ENCODE assay signal across 8 cellular contexts in the genomic region with DNA sequence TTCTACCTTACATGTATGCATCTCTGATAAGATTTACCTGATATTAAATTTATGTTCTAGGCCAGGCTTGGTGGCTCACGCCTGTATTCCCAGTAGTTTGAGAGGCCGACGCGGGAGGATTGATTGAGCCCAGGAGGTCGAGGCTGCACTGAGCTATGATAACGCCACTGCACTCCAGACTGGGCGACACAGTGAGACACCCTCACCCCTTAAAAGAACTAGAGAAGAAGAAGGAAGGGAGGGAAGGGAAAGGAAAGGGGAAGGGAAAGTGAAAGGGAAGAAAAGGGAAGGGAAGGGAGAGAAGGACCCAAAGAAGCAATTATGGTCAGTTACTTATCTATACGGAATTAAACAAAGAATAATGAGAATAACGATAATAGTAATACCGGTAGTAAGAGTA. TPM values are rescaled to one million over a fixed set of nuclear protein-coding genes. Genes with fewer than 3 reads are reported as not detected.
A peak's percentile ranks its signal among the peaks of the same experiment; 100 is the strongest.
DNase-seq lines count a peak whose midpoint lies in the region; ATAC-seq, FAIRE-seq and TF ChIP-seq lines count a peak whose summit lies in the region.

No MANE protein-coding gene starts in this region.

- FAIRE-seq in keratinocyte (lab: Jason Lieb, UNC): no peak

- CTCF ChIA-PET in SK-N-SH (lab: Yijun Ruan, JAX): interaction anchor here (1.2 kb wide), 1 partner anchor 11 kb away, joined by 7 read pairs; no protein-coding TSS in a partner anchor

- POLR2A ChIA-PET in SK-N-SH (lab: Yijun Ruan, JAX): interaction anchor here (1.3 kb wide), 1 partner anchor 24 kb away, joined by 4 read pairs; no protein-coding TSS in a partner anchor

- H3K79me2 ChIP-seq in SK-N-SH (ENCODE audit: insufficient read depth) (peaks cover 28% of the 10 kb centered on the region), keratinocyte (ENCODE audit: control insufficient read depth, insufficient read depth, low read length) (peaks cover 8% of the 10 kb centered on the region)

- H4K20me1 ChIP-seq in SK-N-SH (ENCODE audit: insufficient read depth): no peaks in the 10 kb centered on the region
- no peaks in the 10 kb centered on the region for H4K20me1 ChIP-seq in keratinocyte (ENCODE audit: control insufficient read depth, extremely low read depth, insufficient read depth, low read length)

- H2AFZ ChIP-seq in SK-N-SH (ENCODE audit: low read depth) (peak overlapping the region; percentile 97), keratinocyte (ENCODE audit: control insufficient read depth, low read length) (peak overlapping the region; percentile 47)

- peaks cover 13% of the 10 kb centered on the region for H3F3A ChIP-seq in SK-N-SH (replicated peaks; ENCODE audit: insufficient read depth)

- TF ChIP-seq CTCF in SK-N-SH (IDR thresholded peaks at IDR 0.05): no peak
- TF ChIP-seq CTCF in VCaP (conservative IDR thresholded peaks at IDR 0.05): no peak
- TF ChIP-seq CTCF in keratinocyte (optimal IDR thresholded peaks at IDR 0.05 in 1 of 3, IDR thresholded peaks at IDR 0.05 in 1 of 3, conservative IDR thresholded peaks at IDR 0.05 in 1 of 3; ENCODE audit: extremely low read depth in 1 of 3, insufficient read depth in 2 of 3, low read length in 3 of 3): no peak

- TF ChIP-seq RAD21 in SK-N-SH (IDR thresholded peaks at IDR 0.05; ENCODE audit: low read length): no peak

- 92% methylated on average over 10 of the region's 10 CpGs for WGBS in SK-N-SH (ENCODE audit: low lambda C conversion rate)

- H3K4me2 ChIP-seq in SK-N-SH: peak overlapping the region; percentile 93
- peak overlapping the region; percentile 81 for H3K4me2 ChIP-seq in keratinocyte (ENCODE audit: control insufficient read depth, extremely low read depth, insufficient read depth, low read depth, low read length)

- H3K36me3 ChIP-seq in SK-N-SH (replicated peaks in 1 of 2; ENCODE audit: control insufficient read depth in 1 of 2, insufficient read depth in 2 of 2, low read length in 1 of 2) (peaks cover 0 to 12% of the 10 kb centered on the region in 2 experiments), keratinocyte (ENCODE audit: control insufficient read depth in 2 of 2, extremely low read depth in 1 of 2, insufficient read depth in 2 of 2, low read length in 2 of 2) (no peaks in the 10 kb centered on the region), stomach smooth muscle (ENCODE audit: control insufficient read depth in 2 of 2, insufficient read depth in 2 of 2, low read length in 2 of 2) (peaks cover 2 to 5% of the 10 kb centered on the region in 2 donors)

- peak overlapping the region in 1 of 2 experiments; percentile 84; a peak in 1 of 4 replicates for H3K4me3 ChIP-seq in SK-N-SH (ENCODE audit: low read depth in 2 of 2, low read length in 1 of 2)
- peak overlapping the region in 2 of 3 experiments; percentile 79 to 94 for H3K4me3 ChIP-seq in keratinocyte (ENCODE audit: control insufficient read depth in 2 of 3, extremely low read depth in 1 of 3, insufficient read depth in 2 of 3, low read depth in 1 of 3, low read length in 3 of 3)
- H3K4me3 ChIP-seq in stomach smooth muscle (ENCODE audit: low read length in 2 of 2): peak overlapping the region in 1 of 2 donors; percentile 93

- dilution Hi-C loops in keratinocyte (cut with MboI; ENCODE audit: extremely low pct_ligation_motif_present, low sequenced_read_pairs): no loop called here

- H3K27me3 ChIP-seq in SK-N-SH (ENCODE audit: insufficient read depth) (no peaks in the 10 kb centered on the region), keratinocyte (ENCODE audit: control insufficient read depth, extremely low read depth, insufficient read depth, low read length) (no peaks in the 10 kb centered on the region), stomach smooth muscle (ENCODE audit: control insufficient read depth in 1 of 2, insufficient read depth in 2 of 2, low read length in 2 of 2) (no peaks in the 10 kb centered on the region)

- no peak for DNase-seq in SK-N-SH
- DNase-seq in keratinocyte (ENCODE audit: low read depth, low spot score): no peak
- DNase-seq in UCSD-AML1 (lab: John Stamatoyannopoulos, UW; ENCODE audit: unreplicated experiment): no peak
- DNase-seq in cerebellum (ENCODE audit: low spot score): no peak
- no peak for DNase-seq in GF-D8 (lab: John Stamatoyannopoulos, UW)

- H3K27ac ChIP-seq in SK-N-SH (ENCODE audit: low read depth in 2 of 2, low read length in 1 of 2) (peak overlapping the region; percentile 94; a peak in 3 of 4 replicates), VCaP (peak overlapping the region; percentile 90), keratinocyte (ENCODE audit: control insufficient read depth, insufficient read depth, low read length) (no peak overlapping the region), stomach smooth muscle (ENCODE audit: low read length) (peak overlapping the region; percentile 97)

- no peaks in the 10 kb centered on the region for H3K9me1 ChIP-seq in keratinocyte (ENCODE audit: control insufficient read depth, extremely low read depth, insufficient read depth, low read length)

- no peak for TF ChIP-seq EP300 in SK-N-SH (IDR thresholded peaks at IDR 0.05; ENCODE audit: borderline replicate concordance in 1 of 2, low read depth in 1 of 2, low read length in 1 of 2)

- no peaks in the 10 kb centered on the region for H3K9me2 ChIP-seq in SK-N-SH

- H3K9me3 ChIP-seq in SK-N-SH (no peaks in the 10 kb centered on the region), keratinocyte (ENCODE audit: control insufficient read depth, low read depth, low read length) (no peaks in the 10 kb centered on the region), stomach smooth muscle (ENCODE audit: control insufficient read depth in 2 of 2, low read length in 2 of 2) (peaks cover 0 to 3% of the 10 kb centered on the region in 2 donors)

- peaks cover 5% of the 10 kb centered on the region in 2 experiments; a peak in 1 of 4 replicates for H3K4me1 ChIP-seq in SK-N-SH (ENCODE audit: control insufficient read depth in 1 of 2, insufficient read depth in 2 of 2, low read depth in 1 of 2, low read length in 1 of 2)
- H3K4me1 ChIP-seq in keratinocyte (ENCODE audit: control insufficient read depth, extremely low read depth, insufficient read depth, low read length): peaks cover 2% of the 10 kb centered on the region
- H3K4me1 ChIP-seq in stomach smooth muscle (ENCODE audit: control insufficient read depth, insufficient read depth, low read length): peaks cover 7% of the 10 kb centered on the region

- no peak for ATAC-seq in SK-N-SH treated with all-trans-retinoic acid at 6 μM for 48 hours

- H3K9ac ChIP-seq in SK-N-SH (peak overlapping the region; percentile 98; the same call in 1 of the 2 replicates), keratinocyte (ENCODE audit: control insufficient read depth, extremely low read depth, insufficient read depth, low read length) (no peak overlapping the region), stomach smooth muscle (ENCODE audit: low read length in 2 of 2) (peak overlapping the region in 1 of 2 donors; percentile 97)

TF ChIP-seq in SK-N-SH, 30 proteins besides CTCF, POLR2A, EP300 and RAD21:
- TF ChIP-seq, protein P1, sequence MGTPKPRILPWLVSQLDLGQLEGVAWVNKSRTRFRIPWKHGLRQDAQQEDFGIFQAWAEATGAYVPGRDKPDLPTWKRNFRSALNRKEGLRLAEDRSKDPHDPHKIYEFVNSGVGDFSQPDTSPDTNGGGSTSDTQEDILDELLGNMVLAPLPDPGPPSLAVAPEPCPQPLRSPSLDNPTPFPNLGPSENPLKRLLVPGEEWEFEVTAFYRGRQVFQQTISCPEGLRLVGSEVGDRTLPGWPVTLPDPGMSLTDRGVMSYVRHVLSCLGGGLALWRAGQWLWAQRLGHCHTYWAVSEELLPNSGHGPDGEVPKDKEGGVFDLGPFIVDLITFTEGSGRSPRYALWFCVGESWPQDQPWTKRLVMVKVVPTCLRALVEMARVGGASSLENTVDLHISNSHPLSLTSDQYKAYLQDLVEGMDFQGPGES (IDR thresholded peaks at IDR 0.05; ENCODE audit: low read depth, low read length): no peak

TF ChIP-seq in SK-N-SH treated with all-trans-retinoic acid at 6 μM for 48 hours, 23 proteins besides CTCF, POLR2A, EP300 and RAD21 (continues in another document):
- TF ChIP-seq, protein P2, sequence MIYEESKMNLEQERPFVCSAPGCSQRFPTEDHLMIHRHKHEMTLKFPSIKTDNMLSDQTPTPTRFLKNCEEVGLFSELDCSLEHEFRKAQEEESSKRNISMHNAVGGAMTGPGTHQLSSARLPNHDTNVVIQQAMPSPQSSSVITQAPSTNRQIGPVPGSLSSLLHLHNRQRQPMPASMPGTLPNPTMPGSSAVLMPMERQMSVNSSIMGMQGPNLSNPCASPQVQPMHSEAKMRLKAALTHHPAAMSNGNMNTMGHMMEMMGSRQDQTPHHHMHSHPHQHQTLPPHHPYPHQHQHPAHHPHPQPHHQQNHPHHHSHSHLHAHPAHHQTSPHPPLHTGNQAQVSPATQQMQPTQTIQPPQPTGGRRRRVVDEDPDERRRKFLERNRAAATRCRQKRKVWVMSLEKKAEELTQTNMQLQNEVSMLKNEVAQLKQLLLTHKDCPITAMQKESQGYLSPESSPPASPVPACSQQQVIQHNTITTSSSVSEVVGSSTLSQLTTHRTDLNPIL (CRISPR knock-in tag; IDR thresholded peaks at IDR 0.05; ENCODE audit: low read depth): no peak
- no peak for TF ChIP-seq ESRRG (CRISPR knock-in tag; IDR thresholded peaks at IDR 0.05)
- no peak for TF ChIP-seq CSDC2 (CRISPR knock-in tag; IDR thresholded peaks at IDR 0.05)
- TF ChIP-seq ZFP3 (CRISPR knock-in tag; IDR thresholded peaks at IDR 0.05): no peak
- TF ChIP-seq SNAI2 (CRISPR knock-in tag; IDR thresholded peaks at IDR 0.05): no peak
- TF ChIP-seq GLIS3 (CRISPR knock-in tag; IDR thresholded peaks at IDR 0.05): no peak

RNA-seq across cellular contexts. Expression of a gene that starts 1.2 kb away (rescaled TPM):
- 7.2 and 9.3 TPM in 2 replicates for polyA plus RNA-seq in SK-N-SH (2012; rRNA removed)
- 12.9 and 15.2 TPM in 2 replicates for polyA plus RNA-seq in SK-N-SH (2012; cell fraction: cytosol; rRNA removed)
- 1.8 and 3.0 TPM in 2 replicates for polyA plus RNA-seq in SK-N-SH (2012; cell fraction: nucleus; rRNA removed)
- polyA plus RNA-seq in keratinocyte: 13.5 to 30.1 TPM (median 16.4 TPM) in 3 replicates
- 7.9 TPM for polyA plus RNA-seq in keratinocyte (2011; ENCODE audit: low read depth)
- 14.5 and 29.8 TPM in 2 replicates for polyA plus RNA-seq in keratinocyte (2011; cell fraction: cytosol; rRNA removed)
- polyA plus RNA-seq in keratinocyte (2011; cell fraction: nucleus; rRNA removed): 5.2 and 10.4 TPM in 2 replicates
- polyA plus RNA-seq in keratinocyte (2012; ENCODE audit: low replicate concordance): 13.8 and 16.3 TPM in 2 replicates
- 1.1 to 20.6 TPM (median 6.3 TPM) in 3 replicates for polyA minus RNA-seq in keratinocyte
- 15.3 TPM for polyA minus RNA-seq in keratinocyte (2011; cell fraction: cytosol; rRNA and poly(A)+ RNA removed)
- 4.9 and 5.2 TPM in 2 replicates for polyA minus RNA-seq in keratinocyte (2011; cell fraction: nucleus; rRNA and poly(A)+ RNA removed)
- 38.9 TPM for total RNA-seq in cerebellum
